Comparison of ENCODE assay signal across 41 cellular contexts in the genomic region with DNA sequence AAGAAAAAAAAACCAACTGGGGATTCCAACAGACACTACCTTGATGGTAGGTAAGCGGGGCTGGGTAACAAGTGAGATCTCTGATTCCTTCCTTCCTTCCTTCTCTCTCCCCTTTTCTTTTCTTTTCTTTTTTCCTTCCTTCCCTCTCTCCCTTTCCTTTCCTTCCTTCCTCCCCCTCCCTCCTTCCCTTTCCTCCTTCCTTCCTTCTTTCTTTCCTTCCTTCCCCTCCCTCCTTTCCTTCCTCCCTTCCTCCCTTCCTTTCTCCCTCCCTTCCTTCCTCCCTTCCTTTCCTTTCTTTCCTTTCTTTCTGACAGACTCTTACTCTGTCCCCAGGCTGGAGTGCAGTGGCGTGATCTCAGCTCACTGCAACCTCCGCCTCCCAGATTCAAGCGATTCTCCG. TPM values are rescaled to one million over a fixed set of nuclear protein-coding genes. Genes with fewer than 3 reads are reported as not detected.
"Had no signal": no experiment of that assay in that cellular context is flagged by ENCODE, and none has a peak within 500 bp of the region (broad histone marks: within the 10 kb centered on the region; RNA-seq: fewer than 3 reads in every experiment).

No MANE protein-coding gene starts in this region.

- H3K27ac ChIP-seq: adrenal gland, ascending aorta, body of pancreas, brain microvascular endothelial cell, breast epithelium, cardiac muscle cell had no signal

- DNase-seq: activated effector memory CD4-positive, alpha-beta T cell treated with anti-CD3 and anti-CD28 coated beads, Interleukin-2, amount 50 U/mL, for 16 hours; activated effector memory CD4-positive, alpha-beta T cell treated with Interleukin-2 at 50 U/mL for 16 hours; activated gamma-delta T cell; activated gamma-delta T cell treated with Interleukin-2 at 50 U/mL for 16 hours; activated naive CD4-positive, alpha-beta T cell; activated naive CD4-positive, alpha-beta T cell treated with anti-CD3 and anti-CD28 coated beads for 36 hours; activated naive CD4-positive, alpha-beta T cell treated with anti-CD3 and anti-CD28 coated beads, Interleukin-2, amount 10 ng/mL, durations not matched to agents 7 days and 5 days; activated naive CD4-positive, alpha-beta T cell treated with anti-CD3 and anti-CD28 coated beads, Interleukin-2, amount 50 U/mL, for 16 hours; activated naive CD4-positive, alpha-beta T cell treated with Interleukin-2 at 50 U/mL for 16 hours; activated naive CD8-positive, alpha-beta T cell treated with anti-CD3 and anti-CD28 coated beads for 36 hours; activated naive CD8-positive, alpha-beta T cell treated with anti-CD3 and anti-CD28 coated beads, Interleukin-2, amount 10 ng/mL, durations not matched to agents 7 days and 5 days; activated naive CD8-positive, alpha-beta T cell treated with anti-CD3 and anti-CD28 coated beads, Interleukin-2, amount 50 U/mL, for 24 hours; activated T-cell treated with anti-CD3 and anti-CD28 coated beads, Interleukin-2, amount 50 U/mL, for 24 hours; activated T-cell treated with anti-CD3 and anti-CD28 coated beads, Interleukin-2, amount 50 U/mL, for 4 hours; activated T-cell treated with anti-CD3 and anti-CD28 coated beads, Interleukin-2, amount 50 U/mL, for 48 hours; activated T-cell treated with anti-CD3 and anti-CD28 coated beads, Interleukin-2, amount 50 U/mL, for 72 hours; adrenal gland; amniotic stem cell; amygdala; anterior cingulate cortex; aorta; body of pancreas; brain microvascular endothelial cell; caudate nucleus; central memory CD4-positive, alpha-beta T cell; cerebellar nuclear complex had no signal

- H3K4me3 Mint-ChIP-seq: activated naive CD4-positive, alpha-beta T cell treated with anti-CD3 and anti-CD28 coated beads for 36 hours; activated naive CD4-positive, alpha-beta T cell treated with anti-CD3 and anti-CD28 coated beads, Interleukin-2, amount 10 ng/mL, durations not matched to agents 7 days and 5 days; activated naive CD4-positive, alpha-beta T cell treated with anti-CD3 and anti-CD28 coated beads, Interleukin-2, amount 50 U/mL, for 24 hours; activated naive CD8-positive, alpha-beta T cell; activated naive CD8-positive, alpha-beta T cell treated with anti-CD3 and anti-CD28 coated beads for 36 hours; activated naive CD8-positive, alpha-beta T cell treated with anti-CD3 and anti-CD28 coated beads, Interleukin-2, amount 10 ng/mL, durations not matched to agents 7 days and 5 days; activated naive CD8-positive, alpha-beta T cell treated with anti-CD3 and anti-CD28 coated beads, Interleukin-2, amount 50 U/mL, for 24 hours; activated T-cell treated with anti-CD3 and anti-CD28 coated beads, Interleukin-2, amount 50 U/mL, for 24 hours; activated T-cell treated with anti-CD3 and anti-CD28 coated beads, Interleukin-2, amount 50 U/mL, for 4 hours; activated T-cell treated with anti-CD3 and anti-CD28 coated beads, Interleukin-2, amount 50 U/mL, for 72 hours; activated T-helper 1 cell treated with anti-CD3 and anti-CD28 coated beads, Interleukin-12 subunit alpha, Interleukin-12 subunit beta, Interleukin-2, Interleukin-4 antibody, amounts not matched to agents 30 ng/mL and 10 ng/mL and 1 ng/mL, durations not matched to agents 14 hours and 24 hours and 36 hours; activated T-helper 17 cell treated with anti-CD3 and anti-CD28 coated beads, Interleukin-2, amount 50 U/mL, for 72 hours; brain; central memory CD8-positive, alpha-beta T cell had no signal

- H3K27me3 ChIP-seq: adrenal gland, ascending aorta, body of pancreas, brain microvascular endothelial cell, breast epithelium, cardiac muscle cell had no signal

- FAIRE-seq: astrocyte, bronchial epithelial cell had no signal

- H3K4me1 Mint-ChIP-seq: activated naive CD4-positive, alpha-beta T cell treated with anti-CD3 and anti-CD28 coated beads, Interleukin-2, amount 10 ng/mL, durations not matched to agents 7 days and 5 days; activated naive CD4-positive, alpha-beta T cell treated with anti-CD3 and anti-CD28 coated beads, Interleukin-2, amount 50 U/mL, for 24 hours; activated naive CD8-positive, alpha-beta T cell treated with anti-CD3 and anti-CD28 coated beads for 36 hours; activated naive CD8-positive, alpha-beta T cell treated with anti-CD3 and anti-CD28 coated beads, Interleukin-2, amount 10 ng/mL, durations not matched to agents 7 days and 5 days; activated naive CD8-positive, alpha-beta T cell treated with anti-CD3 and anti-CD28 coated beads, Interleukin-2, amount 50 U/mL, for 24 hours; activated T-helper 17 cell treated with anti-CD3 and anti-CD28 coated beads, Interleukin-2, amount 50 U/mL, for 72 hours; central memory CD8-positive, alpha-beta T cell had no signal

- ATAC-seq: activated naive CD4-positive, alpha-beta T cell treated with anti-CD3 and anti-CD28 coated beads, Interleukin-2, amount 50 U/mL, for 72 hours; activated naive CD8-positive, alpha-beta T cell treated with anti-CD3 and anti-CD28 coated beads, Interleukin-2, amount 50 U/mL, for 24 hours; activated T-cell treated with anti-CD3 and anti-CD28 coated beads, Interleukin-2, amount 50 U/mL, for 4 hours; activated T-cell treated with anti-CD3 and anti-CD28 coated beads, Interleukin-2, amount 50 U/mL, for 72 hours; activated T-helper 17 cell treated with anti-CD3 and anti-CD28 coated beads, Interleukin-2, amount 50 U/mL, for 72 hours; body of pancreas had no signal

- H3K4me3 ChIP-seq: adrenal gland, ascending aorta, body of pancreas, breast epithelium, cardiac muscle cell had no signal

- H3K4me1 ChIP-seq: adrenal gland, ascending aorta, body of pancreas, breast epithelium had no signal

- H3K27me3 Mint-ChIP-seq: activated naive CD4-positive, alpha-beta T cell treated with anti-CD3 and anti-CD28 coated beads, Interleukin-2, amount 10 ng/mL, durations not matched to agents 7 days and 5 days; activated naive CD4-positive, alpha-beta T cell treated with anti-CD3 and anti-CD28 coated beads, Interleukin-2, amount 50 U/mL, for 24 hours; activated naive CD8-positive, alpha-beta T cell; activated naive CD8-positive, alpha-beta T cell treated with anti-CD3 and anti-CD28 coated beads for 36 hours; activated naive CD8-positive, alpha-beta T cell treated with anti-CD3 and anti-CD28 coated beads, Interleukin-2, amount 10 ng/mL, durations not matched to agents 7 days and 5 days; activated naive CD8-positive, alpha-beta T cell treated with anti-CD3 and anti-CD28 coated beads, Interleukin-2, amount 50 U/mL, for 24 hours; activated T-cell treated with anti-CD3 and anti-CD28 coated beads, Interleukin-2, amount 50 U/mL, for 24 hours; activated T-helper 17 cell treated with anti-CD3 and anti-CD28 coated beads, Interleukin-2, amount 50 U/mL, for 72 hours; central memory CD8-positive, alpha-beta T cell had no signal

- H3K27ac Mint-ChIP-seq: activated naive CD4-positive, alpha-beta T cell treated with anti-CD3 and anti-CD28 coated beads for 36 hours; activated naive CD4-positive, alpha-beta T cell treated with anti-CD3 and anti-CD28 coated beads, Interleukin-2, amount 10 ng/mL, durations not matched to agents 7 days and 5 days; activated naive CD4-positive, alpha-beta T cell treated with anti-CD3 and anti-CD28 coated beads, Interleukin-2, amount 50 U/mL, for 24 hours; activated naive CD8-positive, alpha-beta T cell; activated naive CD8-positive, alpha-beta T cell treated with anti-CD3 and anti-CD28 coated beads for 36 hours; activated naive CD8-positive, alpha-beta T cell treated with anti-CD3 and anti-CD28 coated beads, Interleukin-2, amount 10 ng/mL, durations not matched to agents 7 days and 5 days; activated naive CD8-positive, alpha-beta T cell treated with anti-CD3 and anti-CD28 coated beads, Interleukin-2, amount 50 U/mL, for 24 hours; activated T-cell treated with anti-CD3 and anti-CD28 coated beads, Interleukin-2, amount 50 U/mL, for 24 hours; activated T-helper 1 cell treated with anti-CD3 and anti-CD28 coated beads, Interleukin-12 subunit alpha, Interleukin-12 subunit beta, Interleukin-2, Interleukin-4 antibody, amounts not matched to agents 30 ng/mL and 10 ng/mL and 1 ng/mL, durations not matched to agents 14 hours and 24 hours and 36 hours; activated T-helper 17 cell treated with anti-CD3 and anti-CD28 coated beads, Interleukin-2, amount 50 U/mL, for 72 hours; activated T-helper 2 cell treated with anti-CD3 and anti-CD28 coated beads, Interferon-gamma antibody, Interleukin-2, Interleukin-4, amounts not matched to agents 10 μg/mL and 5 μg/mL and 100 μg/mL, durations not matched to agents 14 hours and 24 hours and 36 hours had no signal

- H3K36me3 ChIP-seq: adrenal gland, brain microvascular endothelial cell, breast epithelium, cardiac muscle cell had no signal

RNA-seq across cellular contexts. Expression of a gene that starts 20.0 kb away (rescaled TPM):
- total RNA-seq: activated naive CD4-positive, alpha-beta T cell treated with anti-CD3 and anti-CD28 coated beads for 36 hours; activated naive CD4-positive, alpha-beta T cell treated with anti-CD3 and anti-CD28 coated beads, Interleukin-2, amount 50 U/mL, for 72 hours; activated naive CD8-positive, alpha-beta T cell treated with anti-CD3 and anti-CD28 coated beads for 36 hours; activated naive CD8-positive, alpha-beta T cell treated with anti-CD3 and anti-CD28 coated beads, Interleukin-2, amount 10 ng/mL, durations not matched to agents 7 days and 5 days; activated T-cell treated with anti-CD3 and anti-CD28 coated beads, Interleukin-2, amount 50 U/mL, for 4 hours; activated T-cell treated with anti-CD3 and anti-CD28 coated beads, Interleukin-2, amount 50 U/mL, for 72 hours; activated T-helper 1 cell treated with anti-CD3 and anti-CD28 coated beads, Interleukin-12 subunit alpha, Interleukin-12 subunit beta, Interleukin-2, Interleukin-4 antibody, amounts not matched to agents 30 ng/mL and 10 ng/mL and 1 ng/mL, durations not matched to agents 14 hours and 24 hours and 36 hours; activated T-helper 17 cell treated with anti-CD3 and anti-CD28 coated beads, Interleukin-2, amount 50 U/mL, for 72 hours; activated T-helper 2 cell treated with anti-CD3 and anti-CD28 coated beads, Interferon-gamma antibody, Interleukin-2, Interleukin-4, amounts not matched to agents 10 μg/mL and 5 μg/mL and 100 μg/mL, durations not matched to agents 14 hours and 24 hours and 36 hours; aorta; ascending aorta; astrocyte; body of pancreas; bronchial epithelial cell; cardiac septum; chondrocyte had no signal
- polyA plus RNA-seq: aorta had no signal
